In genomic region chr16:12120331-12120981, GRCh38 we compare ENCODE assay signal across 13 cellular contexts.
DNase-seq lines count a peak whose midpoint lies in the region; ATAC-seq and TF ChIP-seq lines count a peak whose summit lies in the region.
"Had no signal": no experiment of that assay in that cellular context is flagged by ENCODE, and none has a peak within 500 bp of the region (broad histone marks: within the 10 kb centered on the region; RNA-seq: fewer than 3 reads in every experiment).

No MANE protein-coding gene starts in this region.

- ATAC-seq in GM18505 (IDR thresholded peaks at IDR 0.05; ENCODE audit: unreplicated experiment): no peak
- ATAC-seq in HG03139 (IDR thresholded peaks at IDR 0.05; ENCODE audit: unreplicated experiment): no peak
- ATAC-seq: GM23338, Panc1 had no signal

- TF ChIP-seq CTCF in AG04449 (IDR thresholded peaks at IDR 0.05; ENCODE audit: insufficient read depth, low read length, missing control alignments) (no peak), cardiac fibroblast (IDR thresholded peaks at IDR 0.05; ENCODE audit: low read depth, low read length) (no peak), liver (IDR thresholded peaks at IDR 0.05; ENCODE audit: low read depth, low read length, missing input control) (no peak), spleen (IDR thresholded peaks at IDR 0.05 in 8 of 11, conservative IDR thresholded peaks at IDR 0.05 in 3 of 11) (no peak), RWPE1 (conservative IDR thresholded peaks at IDR 0.05; ENCODE audit: low read depth) (no peak)

- H3K36me3 ChIP-seq in liver (ENCODE audit: control insufficient read depth in 4 of 4, insufficient read depth in 3 of 4, low read depth in 1 of 4, low read length in 3 of 4): no peaks in the 10 kb centered on the region
- H3K36me3 ChIP-seq in spleen: peaks cover 0 to 21% (median 0%) of the 10 kb centered on the region in 6 donors
- H3K36me3 ChIP-seq: cardiac muscle cell, suprapubic skin had no signal

- H3K27ac ChIP-seq in liver (ENCODE audit: low read depth in 1 of 2, low read length in 2 of 2) (peak overlapping the region in 1 of 2 donors; percentile 38), spleen (peak overlapping the region in 1 of 8 donors; percentile 39), RWPE1 (no peak overlapping the region)
- H3K27ac ChIP-seq: cardiac muscle cell, suprapubic skin had no signal

- CTCF ChIA-PET in AG04449 (lab: Yijun Ruan, JAX): interaction anchor here (1.1 to 2.1 kb wide), 2 partner anchors 14 to 26 kb away, joined by 4 to 11 read pairs; no protein-coding TSS in a partner anchor
- CTCF ChIA-PET in RWPE1 (lab: Yijun Ruan, JAX): interaction anchor here (0.6 to 1.8 kb wide), 2 partner anchors 20 to 25 kb away, joined by 3 to 10 read pairs; no protein-coding TSS in a partner anchor

- peak in 1 of 2 donors; percentile 15 for TF ChIP-seq RAD21 in liver (IDR thresholded peaks at IDR 0.05)

- DNase-seq in AG04449 (ENCODE audit: low read depth, low spot score) (peak; percentile 72), NCI-H2107 (lab: John Stamatoyannopoulos, UW) (peak; percentile 79), cardiac fibroblast (ENCODE audit: low read depth in 2 of 2) (peak; percentile 74 to 92), spleen (no peak), RWPE1 (ENCODE audit: low spot score) (no peak)
- DNase-seq: activated CD4-positive, alpha-beta T cell treated with anti-CD3 and anti-CD28 coated beads for 4 hours had no signal

- H3K4me3 ChIP-seq in AG04449 (ENCODE audit: low read depth, low read length) (no peak overlapping the region; the same call in 1 of the 2 replicates), cardiac fibroblast (replicated peaks in 1 of 2; ENCODE audit: low read depth in 2 of 2, low read length in 2 of 2) (no peak overlapping the region), liver (ENCODE audit: low read depth in 1 of 3, low read length in 3 of 3) (no peak overlapping the region), spleen (no peak overlapping the region)
- H3K4me3 ChIP-seq: cardiac muscle cell, GM23338, suprapubic skin had no signal

- H3K9ac ChIP-seq in liver (ENCODE audit: low read depth in 1 of 2, low read length in 2 of 2): no peak overlapping the region

- POLR2A ChIA-PET in AG04449 (lab: Yijun Ruan, JAX) (no interaction called here), RWPE1 (lab: Yijun Ruan, JAX; ENCODE audit: low non-redundant PET) (no interaction called here)

- intact Hi-C loops in spleen (cut with DNase I; ENCODE audit: low total_unique reads): no loop called here

- no peaks in the 10 kb centered on the region for H3K4me1 ChIP-seq in liver (ENCODE audit: control insufficient read depth in 4 of 4, insufficient read depth in 4 of 4, low read length in 3 of 4)
- peaks cover 0 to 47% (median 8%) of the 10 kb centered on the region in 6 donors for H3K4me1 ChIP-seq in spleen

- 91% methylated on average over 17 of the region's 17 CpGs for WGBS in liver
- WGBS in spleen, 5 donors: 81 to 91% (median 89%) methylated on average over 17 of the region's 17 CpGs

- TF ChIP-seq POLR2A in spleen (IDR thresholded peaks at IDR 0.05) (no peak), GM18505 (IDR thresholded peaks at IDR 0.05; ENCODE audit: borderline replicate concordance, extremely low read depth, insufficient read depth, insufficient read length) (no peak)

- H3K9me3 ChIP-seq in liver (ENCODE audit: control insufficient read depth in 4 of 4, low read length in 3 of 4) (no peaks in the 10 kb centered on the region), spleen (no peaks in the 10 kb centered on the region)
- H3K9me3 ChIP-seq: suprapubic skin had no signal

- no peaks in the 10 kb centered on the region for H3K27me3 ChIP-seq in liver (ENCODE audit: control insufficient read depth in 4 of 4, insufficient read depth in 4 of 4, low read length in 3 of 4)
- no peaks in the 10 kb centered on the region for H3K27me3 ChIP-seq in spleen (replicated peaks in 1 of 7)
- H3K27me3 ChIP-seq: cardiac muscle cell, suprapubic skin had no signal

TF ChIP-seq in liver, 16 proteins besides CTCF, POLR2A, EP300 and RAD21:
- TF ChIP-seq SP1 (IDR thresholded peaks at IDR 0.05): peak; percentile 34
- TF ChIP-seq HNF4A (conservative IDR thresholded peaks at IDR 0.05): no peak
- peak in 1 of 2 donors; percentile 28 for TF ChIP-seq RXRA (IDR thresholded peaks at IDR 0.05)
TF ChIP-seq in liver: peak in this region for 2.

Comparison
In these comparisons a context has a peak if more than half of its experiments do, and no peak if none do; other contexts are left out.
1. DNase-seq: peak in AG04449 (single experiment), NCI-H2107 (single experiment) and cardiac fibroblast (2 of 2); none in spleen (single experiment) and RWPE1 (single experiment).